Comparison of ENCODE assay signal across 18 cellular contexts in genomic region chr18:2410688-2411087, GRCh38.
DNase-seq lines count a peak whose midpoint lies in the region; ATAC-seq, FAIRE-seq and TF ChIP-seq lines count a peak whose summit lies in the region.
"Had no signal": no experiment of that assay in that cellular context is flagged by ENCODE, and none has a peak within 500 bp of the region (broad histone marks: within the 10 kb centered on the region; RNA-seq: fewer than 3 reads in every experiment).

No MANE protein-coding gene starts in this region.

- H3K9me3 ChIP-seq in mammary epithelial cell (replicated peaks; ENCODE audit: insufficient read depth, low read length) = no peaks in the 10 kb centered on the region
- H3K9me3 ChIP-seq in left lung = no peaks in the 10 kb centered on the region
- H3K9me3 ChIP-seq in tibial artery = no peaks in the 10 kb centered on the region
- no peaks in the 10 kb centered on the region for H3K9me3 ChIP-seq in small intestine (ENCODE audit: control insufficient read depth, low read depth)
- H3K9me3 ChIP-seq: Caco-2, stomach had no signal

- DNase-seq in DMS53 (lab: John Stamatoyannopoulos, UW) (peak; percentile 95), M059J (ENCODE audit: low read depth) (peak; percentile 87), mammary epithelial cell (peak; percentile 76), left lung (no peak), GM19239 (ENCODE audit: insufficient read length, low spot score) (no peak), tibial artery (no peak), small intestine (no peak)
- DNase-seq: amygdala; erythroblast; NCI-H187 treated with DMSO at 0.1 percent for 48 hours; NCI-H774; posterior cingulate gyrus; stimulated activated CD4-positive, alpha-beta T cell treated with anti-CD3 and anti-CD28 coated beads, Interleukin-12 subunit alpha, Interleukin-12 subunit beta, amount 100 ng/mL, for 4 hours; stomach had no signal

- FAIRE-seq in GM19239 (lab: Jason Lieb, UNC) (no peak), small intestine (lab: Jason Lieb, UNC) (no peak)

- dilution Hi-C loops in mammary epithelial cell (cut with HindIII; ENCODE audit: low sequenced_read_pairs) = no loop called here

- no peaks in the 10 kb centered on the region for H4K20me1 ChIP-seq in mammary epithelial cell (ENCODE audit: insufficient read depth, low read length)

- TF ChIP-seq CTCF in mammary epithelial cell (conservative IDR thresholded peaks at IDR 0.05 in 1 of 2, IDR thresholded peaks at IDR 0.05 in 1 of 2; ENCODE audit: extremely low read depth in 1 of 2, insufficient read depth in 1 of 2, low read depth in 1 of 2, low read length in 2 of 2) = no peak
- TF ChIP-seq CTCF in left lung (IDR thresholded peaks at IDR 0.05) = no peak
- TF ChIP-seq CTCF in tibial artery (IDR thresholded peaks at IDR 0.05) = no peak

- 8% methylated on average over 1 of the region's 1 CpG for WGBS in mammary epithelial cell (ENCODE audit: low coverage, missing lambda C conversion rate)
- 47 to 73% (median 60%) methylated on average over 1 of the region's 1 CpG for WGBS in small intestine, 3 donors

- BruUV-seq in mammary epithelial cell (replicated peaks; lab: Mats Ljungman, UMichigan) = no TSS peak

- peak overlapping the region; percentile 80 for H3K27ac ChIP-seq in mammary epithelial cell (ENCODE audit: insufficient read depth, low read depth, low read length)
- no peak overlapping the region for H3K27ac ChIP-seq in left lung
- no peak overlapping the region for H3K27ac ChIP-seq in tibial artery
- H3K27ac ChIP-seq in small intestine (ENCODE audit: low read depth in 1 of 2, low read length in 1 of 2) = no peak overlapping the region
- H3K27ac ChIP-seq: coronary artery, stomach had no signal

- intact Hi-C loops in mammary epithelial cell (cut with micrococcal nuclease) (loop anchor here (5.0 kb wide), 1 partner anchor 107 kb away; no protein-coding TSS in a partner anchor), left lung (cut with DNase I) (no loop called here), tibial artery (cut with DNase I; ENCODE audit: low total_unique reads) (no loop called here)

- CTCF ChIA-PET in mammary epithelial cell (lab: Charles Lee; ENCODE audit: low non-redundant PET) = no interaction called here

- peaks cover 31% of the 10 kb centered on the region for H3K4me1 ChIP-seq in mammary epithelial cell (ENCODE audit: insufficient read depth, low read length)
- no peaks in the 10 kb centered on the region for H3K4me1 ChIP-seq in left lung
- H3K4me1 ChIP-seq in tibial artery = no peaks in the 10 kb centered on the region
- no peaks in the 10 kb centered on the region for H3K4me1 ChIP-seq in small intestine (ENCODE audit: control insufficient read depth in 2 of 2, insufficient read depth in 1 of 2, low read depth in 1 of 2, low read length in 1 of 2)
- H3K4me1 ChIP-seq: stomach had no signal

- in situ Hi-C loops in mammary epithelial cell (cut with MboI; ENCODE audit: low sequenced_read_pairs in 2 of 2) = no loop called here

- H3K79me2 ChIP-seq in mammary epithelial cell (ENCODE audit: insufficient read depth, low read length) = no peaks in the 10 kb centered on the region

- H2AFZ ChIP-seq in mammary epithelial cell (ENCODE audit: low read depth, low read length) = no peak overlapping the region

- ATAC-seq in left lung (peak; percentile 18), HG03139 (IDR thresholded peaks at IDR 0.05; ENCODE audit: unreplicated experiment) (no peak)
- ATAC-seq: WTC11 had no signal

- H3K27me3 ChIP-seq in mammary epithelial cell (ENCODE audit: insufficient read depth, low read length) (no peaks in the 10 kb centered on the region), left lung (no peaks in the 10 kb centered on the region), tibial artery (no peaks in the 10 kb centered on the region), small intestine (ENCODE audit: control insufficient read depth in 2 of 2, insufficient read depth in 2 of 2, low read length in 2 of 2) (no peaks in the 10 kb centered on the region)
- H3K27me3 ChIP-seq: stomach had no signal

- no peaks in the 10 kb centered on the region for H3K36me3 ChIP-seq in mammary epithelial cell (ENCODE audit: insufficient read depth, low read length)
- H3K36me3 ChIP-seq in left lung = no peaks in the 10 kb centered on the region
- no peaks in the 10 kb centered on the region for H3K36me3 ChIP-seq in tibial artery
- H3K36me3 ChIP-seq in small intestine (ENCODE audit: control insufficient read depth in 2 of 2, insufficient read depth in 2 of 2, low read length in 2 of 2) = no peaks in the 10 kb centered on the region
- H3K36me3 ChIP-seq: stomach had no signal

- H3K4me3 ChIP-seq in mammary epithelial cell (replicated peaks in 1 of 3; ENCODE audit: insufficient read depth in 1 of 3, low read depth in 2 of 3, low read length in 3 of 3) (peak overlapping the region in 1 of 3 experiments; percentile 22), left lung (no peak overlapping the region), tibial artery (no peak overlapping the region), small intestine (ENCODE audit: low read depth in 1 of 2, low read length in 2 of 2) (no peak overlapping the region)
- H3K4me3 ChIP-seq: coronary artery, stomach had no signal

- peak overlapping the region; percentile 63 for H3K4me2 ChIP-seq in mammary epithelial cell (ENCODE audit: insufficient read depth, low read depth, low read length)

- no peak overlapping the region for H3K9ac ChIP-seq in mammary epithelial cell (ENCODE audit: insufficient read depth, low read length)

Comparison
In these comparisons a context has a peak if more than half of its experiments do, and no peak if none do; other contexts are left out.
1. DNase-seq: peak in DMS53 (single experiment), M059J (single experiment) and mammary epithelial cell (single experiment); none in left lung (0 of 2), GM19239 (single experiment), tibial artery (0 of 2) and small intestine (single experiment).